8 cellular contexts compared by ENCODE assay signal in genomic region chr5:137629646-137630045, GRCh38.
DNase-seq lines count a peak whose midpoint lies in the region; ATAC-seq and TF ChIP-seq lines count a peak whose summit lies in the region.

No MANE protein-coding gene starts in this region.

- H3K36me3 ChIP-seq in adipocyte (ENCODE audit: control insufficient read depth, insufficient read depth, low read length, severe bottlenecking), result no peaks in the 10 kb centered on the region
- peaks cover 12% of the 10 kb centered on the region for H3K36me3 ChIP-seq in left ventricle myocardium inferior

- H3K9me3 ChIP-seq in adipocyte (ENCODE audit: control insufficient read depth, low read length) (no peaks in the 10 kb centered on the region), left ventricle myocardium inferior (replicated peaks) (peaks cover 6% of the 10 kb centered on the region)

- ATAC-seq in HG02973 (IDR thresholded peaks at IDR 0.05; ENCODE audit: unreplicated experiment), result peak; percentile 59

- H3K4me1 ChIP-seq in adipocyte (ENCODE audit: control insufficient read depth, insufficient read depth, low read length), result peaks cover 5% of the 10 kb centered on the region
- peaks cover 44% of the 10 kb centered on the region for H3K4me1 ChIP-seq in left ventricle myocardium inferior

- intact Hi-C loops in left ventricle myocardium inferior (cut with micrococcal nuclease), result loop anchor here (10.0 kb wide), 1 partner anchor 115 kb away; no protein-coding TSS in a partner anchor

- H3K27ac ChIP-seq in left ventricle myocardium inferior (replicated peaks), result peak overlapping the region; percentile 70

- H3K9ac ChIP-seq in adipocyte (ENCODE audit: low read length), result no peak overlapping the region

- H3K27me3 ChIP-seq in adipocyte (replicated peaks; ENCODE audit: control insufficient read depth, insufficient read depth, low read length) (no peaks in the 10 kb centered on the region), left ventricle myocardium inferior (ENCODE audit: low read depth) (no peaks in the 10 kb centered on the region)

- H3K4me3 ChIP-seq in adipocyte (ENCODE audit: low read length) (no peak overlapping the region), left ventricle myocardium inferior (no peak overlapping the region), retinal pigment epithelial cell (ENCODE audit: low read length) (no peak overlapping the region)

- DNase-seq in A172 (ENCODE audit: low spot score), result peak; percentile 60
- DNase-seq in ELR (ENCODE audit: low read depth), result peak; percentile 74
- peak; percentile 20 for DNase-seq in NCI-H524 treated with DMSO at 0.1 percent for 48 hours (lab: John Stamatoyannopoulos, UW)
- peak; percentile 86 for DNase-seq in adipocyte (ENCODE audit: low read depth)
- no peak for DNase-seq in left ventricle myocardium inferior
- no peak for DNase-seq in retinal pigment epithelial cell (ENCODE audit: low read depth)
- no peak for DNase-seq in GOT3 (lab: John Stamatoyannopoulos, UW)

- TF ChIP-seq CTCF in left ventricle myocardium inferior (IDR thresholded peaks at IDR 0.05; ENCODE audit: borderline replicate concordance) (peak; percentile 95), retinal pigment epithelial cell (conservative IDR thresholded peaks at IDR 0.05; ENCODE audit: low read depth, low read length) (peak; percentile 91)

Comparison
In these comparisons a context has a peak if more than half of its experiments do, and no peak if none do; other contexts are left out.
1. DNase-seq: peak in A172 (single experiment), ELR (single experiment), NCI-H524 treated with DMSO at 0.1 percent for 48 hours (single experiment) and adipocyte (single experiment); none in left ventricle myocardium inferior (single experiment), retinal pigment epithelial cell (single experiment) and GOT3 (single experiment).